Comparison of ENCODE assay signal across 8 cellular contexts in the genomic region with DNA sequence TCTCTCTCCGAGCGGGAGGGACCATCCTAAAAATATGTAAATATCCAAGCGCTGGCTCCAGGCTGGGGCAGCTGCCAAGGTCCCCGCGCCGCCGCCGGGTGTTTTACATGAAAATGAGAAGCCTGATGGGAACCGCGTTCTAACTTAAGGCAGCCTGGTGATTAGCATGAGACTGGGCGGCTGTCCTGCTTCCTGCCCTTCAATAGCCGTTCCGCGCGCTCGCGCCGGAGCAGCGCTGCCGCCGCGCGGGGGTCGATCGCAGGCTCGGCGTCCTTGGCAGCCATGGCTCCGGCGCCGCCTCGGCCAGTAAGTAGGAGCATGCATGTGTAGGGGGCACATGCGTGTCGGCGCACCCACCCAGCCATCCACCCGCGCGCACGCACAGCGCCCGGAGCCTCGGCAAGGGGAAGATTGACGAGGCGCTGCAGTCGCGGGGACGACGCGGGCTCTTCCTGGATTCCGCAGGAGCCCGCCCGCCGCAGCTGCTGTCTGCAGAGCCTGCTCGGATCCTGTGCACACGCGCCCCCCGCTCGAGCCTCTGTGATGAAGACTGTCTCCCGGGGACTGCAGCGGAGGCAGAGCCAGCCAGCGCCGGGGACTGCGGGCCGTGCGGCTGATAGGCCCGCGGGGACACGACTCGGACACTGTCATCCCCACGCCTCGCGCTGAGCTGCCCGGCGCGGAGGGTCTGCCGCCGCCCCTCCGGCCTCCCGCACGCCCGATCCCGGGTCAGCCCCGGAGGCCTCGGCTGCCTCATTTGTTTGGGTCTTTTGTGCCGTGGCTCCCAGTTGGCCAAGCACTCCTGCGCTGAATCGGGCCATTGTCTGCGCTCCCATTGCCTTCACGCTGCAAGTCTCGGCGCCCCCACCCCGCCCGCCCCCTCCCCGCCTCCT. TPM values are rescaled to one million over a fixed set of nuclear protein-coding genes. Genes with fewer than 3 reads are reported as not detected.
DNase-seq lines count a peak whose midpoint lies in the region; ATAC-seq and TF ChIP-seq lines count a peak whose summit lies in the region.

No MANE protein-coding gene starts in this region.

- H3K9me3 ChIP-seq in breast epithelium (no peaks in the 10 kb centered on the region), iPS-20b (ENCODE audit: insufficient read depth, low read depth, low read length) (peaks cover 11% of the 10 kb centered on the region; the same call in 1 of the 2 replicates), gastrocnemius medialis (no peaks in the 10 kb centered on the region)

- intact Hi-C loops in breast epithelium (cut with DNase I; ENCODE audit: low total_unique reads) (no loop called here), gastrocnemius medialis (cut with DNase I; ENCODE audit: low total_unique reads) (loop anchor here (2.0 kb wide), 1 partner anchor 81 kb away; no protein-coding TSS in a partner anchor)

- no peaks in the 10 kb centered on the region for H3K27me3 ChIP-seq in breast epithelium
- H3K27me3 ChIP-seq in iPS-20b (ENCODE audit: insufficient read depth, low read length), result peaks cover 60% of the 10 kb centered on the region
- no peaks in the 10 kb centered on the region for H3K27me3 ChIP-seq in gastrocnemius medialis

- TF ChIP-seq CTCF in breast epithelium (IDR thresholded peaks at IDR 0.05), result no peak
- no peak for TF ChIP-seq CTCF in gastrocnemius medialis (IDR thresholded peaks at IDR 0.05 in 4 of 5, conservative IDR thresholded peaks at IDR 0.05 in 1 of 5)

- H3K9ac ChIP-seq in iPS-20b (ENCODE audit: low read depth, low read length), result peak overlapping the region; percentile 39; the same call in 1 of the 2 replicates

- peak; percentile 73 to 74 for ATAC-seq in gastrocnemius medialis
- no peak for ATAC-seq in HG02798 (IDR thresholded peaks at IDR 0.05; ENCODE audit: poor library complexity, unreplicated experiment)
- ATAC-seq in HG02571 (IDR thresholded peaks at IDR 0.05; ENCODE audit: unreplicated experiment), result no peak

- in situ Hi-C loops in gastrocnemius medialis (cut with MboI; ENCODE audit: low sequenced_read_pairs in 4 of 4), result no loop called here

- H3K4me3 ChIP-seq in breast epithelium (peak overlapping the region; percentile 62 to 79 (median 63)), iPS-20b (ENCODE audit: low read length) (peak overlapping the region; percentile 67), gastrocnemius medialis (peak overlapping the region; percentile 76 to 90 (median 86))

- H3K27ac ChIP-seq in breast epithelium (no peak overlapping the region), iPS-20b (ENCODE audit: low read length) (no peak overlapping the region), gastrocnemius medialis (peak overlapping the region; percentile 79 to 90 (median 86))

- TF ChIP-seq POLR2A in breast epithelium (IDR thresholded peaks at IDR 0.05) (no peak), gastrocnemius medialis (IDR thresholded peaks at IDR 0.05) (peak in 1 of 2 donors; percentile 13)

- H3K4me1 ChIP-seq in breast epithelium (no peaks in the 10 kb centered on the region), iPS-20b (ENCODE audit: insufficient read depth, low read length) (peaks cover 25% of the 10 kb centered on the region), gastrocnemius medialis (peaks cover 12 to 17% of the 10 kb centered on the region in 2 donors)

- DNase-seq in GM03348 (ENCODE audit: low spot score), result peak; percentile 31
- DNase-seq in NCI-H2227 treated with DMSO at 0.1 percent for 48 hours (lab: John Stamatoyannopoulos, UW), result peak; percentile 49
- no peak for DNase-seq in breast epithelium (ENCODE audit: low spot score in 2 of 2)
- DNase-seq in gastrocnemius medialis, result peak; percentile 8 to 22
- DNase-seq in AML-193 (lab: John Stamatoyannopoulos, UW), result no peak

- H3K36me3 ChIP-seq in breast epithelium, result no peaks in the 10 kb centered on the region
- no peaks in the 10 kb centered on the region for H3K36me3 ChIP-seq in iPS-20b (ENCODE audit: insufficient read depth, low read depth, low read length)
- no peaks in the 10 kb centered on the region for H3K36me3 ChIP-seq in gastrocnemius medialis

RNA-seq across cellular contexts. Expression of a gene that starts 0.7 kb away (rescaled TPM):
- total RNA-seq in breast epithelium, result 10 to 100 TPM in 2 of 3 donors, 1 to 10 TPM in 1; 7.9 to 11.2 (median 10.7) TPM
- 1 to 10 TPM; 3.3 to 8.3 (median 5.9) TPM for total RNA-seq in gastrocnemius medialis

Comparison
In these comparisons a context has a peak if more than half of its experiments do, and no peak if none do; other contexts are left out.
1. DNase-seq: peak in GM03348 (single experiment), NCI-H2227 treated with DMSO at 0.1 percent for 48 hours (single experiment) and gastrocnemius medialis (2 of 2); none in breast epithelium (0 of 2) and AML-193 (0 of 2).
2. H3K27ac ChIP-seq: peak in gastrocnemius medialis (4 of 4); none in breast epithelium (0 of 2) and iPS-20b (single experiment).
3. ATAC-seq: peak in gastrocnemius medialis (2 of 2); none in HG02798 (single experiment) and HG02571 (single experiment).
4. Peak in every context shown above with its lines, with median percentiles within 50 percentile points of each other: H3K4me3 ChIP-seq.